Comparison of ENCODE assay signal across 1 cellular context in the genomic region with DNA sequence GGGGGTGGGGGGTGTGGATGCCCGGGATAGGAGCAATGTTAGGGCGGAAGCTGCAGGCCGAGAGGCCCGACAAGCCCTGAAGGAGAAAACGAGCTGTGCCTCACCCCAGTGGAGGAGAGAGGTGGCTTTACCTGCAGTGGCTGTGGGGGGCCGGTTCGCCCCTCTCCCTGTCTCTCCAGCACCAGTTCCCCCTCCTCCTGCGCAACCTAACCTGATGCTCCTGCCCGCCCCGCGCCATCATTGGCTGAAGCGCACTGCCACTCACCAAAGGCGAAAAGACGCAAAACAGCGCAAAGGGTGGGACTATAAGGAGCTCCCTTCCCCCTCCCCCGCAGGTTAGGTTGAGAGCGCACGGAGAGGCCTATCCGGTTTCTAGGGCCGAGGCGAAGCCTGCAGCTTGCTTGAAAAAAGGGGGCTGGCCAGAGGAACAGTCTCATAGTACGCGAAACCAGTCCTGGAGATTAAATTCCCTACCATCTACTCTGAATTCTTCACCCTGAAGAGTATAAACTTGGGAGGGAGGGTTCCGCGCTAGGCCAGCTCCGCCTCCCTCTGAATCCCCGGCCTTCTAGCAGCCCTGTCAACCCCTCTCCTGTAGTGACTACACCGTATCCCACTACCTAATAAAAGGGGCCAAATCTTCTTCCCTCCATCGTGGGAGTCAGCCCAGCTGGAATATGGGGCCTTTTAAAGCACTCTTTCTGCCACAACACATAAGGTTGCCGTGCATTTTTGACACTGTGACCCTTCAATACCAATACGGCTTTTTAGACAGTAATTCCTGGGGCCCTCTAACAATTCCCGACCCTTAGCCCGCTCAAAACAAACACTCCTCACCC.
A peak's percentile ranks its signal among the peaks of the same experiment; 100 is the strongest.
TF ChIP-seq lines count a peak whose summit lies in the region.

No MANE protein-coding gene starts in this region.

TF ChIP-seq in HepG2, 621 proteins besides CTCF, POLR2A, EP300 and RAD21 (continued from another document and continues in another):
- TF ChIP-seq, protein P1, sequence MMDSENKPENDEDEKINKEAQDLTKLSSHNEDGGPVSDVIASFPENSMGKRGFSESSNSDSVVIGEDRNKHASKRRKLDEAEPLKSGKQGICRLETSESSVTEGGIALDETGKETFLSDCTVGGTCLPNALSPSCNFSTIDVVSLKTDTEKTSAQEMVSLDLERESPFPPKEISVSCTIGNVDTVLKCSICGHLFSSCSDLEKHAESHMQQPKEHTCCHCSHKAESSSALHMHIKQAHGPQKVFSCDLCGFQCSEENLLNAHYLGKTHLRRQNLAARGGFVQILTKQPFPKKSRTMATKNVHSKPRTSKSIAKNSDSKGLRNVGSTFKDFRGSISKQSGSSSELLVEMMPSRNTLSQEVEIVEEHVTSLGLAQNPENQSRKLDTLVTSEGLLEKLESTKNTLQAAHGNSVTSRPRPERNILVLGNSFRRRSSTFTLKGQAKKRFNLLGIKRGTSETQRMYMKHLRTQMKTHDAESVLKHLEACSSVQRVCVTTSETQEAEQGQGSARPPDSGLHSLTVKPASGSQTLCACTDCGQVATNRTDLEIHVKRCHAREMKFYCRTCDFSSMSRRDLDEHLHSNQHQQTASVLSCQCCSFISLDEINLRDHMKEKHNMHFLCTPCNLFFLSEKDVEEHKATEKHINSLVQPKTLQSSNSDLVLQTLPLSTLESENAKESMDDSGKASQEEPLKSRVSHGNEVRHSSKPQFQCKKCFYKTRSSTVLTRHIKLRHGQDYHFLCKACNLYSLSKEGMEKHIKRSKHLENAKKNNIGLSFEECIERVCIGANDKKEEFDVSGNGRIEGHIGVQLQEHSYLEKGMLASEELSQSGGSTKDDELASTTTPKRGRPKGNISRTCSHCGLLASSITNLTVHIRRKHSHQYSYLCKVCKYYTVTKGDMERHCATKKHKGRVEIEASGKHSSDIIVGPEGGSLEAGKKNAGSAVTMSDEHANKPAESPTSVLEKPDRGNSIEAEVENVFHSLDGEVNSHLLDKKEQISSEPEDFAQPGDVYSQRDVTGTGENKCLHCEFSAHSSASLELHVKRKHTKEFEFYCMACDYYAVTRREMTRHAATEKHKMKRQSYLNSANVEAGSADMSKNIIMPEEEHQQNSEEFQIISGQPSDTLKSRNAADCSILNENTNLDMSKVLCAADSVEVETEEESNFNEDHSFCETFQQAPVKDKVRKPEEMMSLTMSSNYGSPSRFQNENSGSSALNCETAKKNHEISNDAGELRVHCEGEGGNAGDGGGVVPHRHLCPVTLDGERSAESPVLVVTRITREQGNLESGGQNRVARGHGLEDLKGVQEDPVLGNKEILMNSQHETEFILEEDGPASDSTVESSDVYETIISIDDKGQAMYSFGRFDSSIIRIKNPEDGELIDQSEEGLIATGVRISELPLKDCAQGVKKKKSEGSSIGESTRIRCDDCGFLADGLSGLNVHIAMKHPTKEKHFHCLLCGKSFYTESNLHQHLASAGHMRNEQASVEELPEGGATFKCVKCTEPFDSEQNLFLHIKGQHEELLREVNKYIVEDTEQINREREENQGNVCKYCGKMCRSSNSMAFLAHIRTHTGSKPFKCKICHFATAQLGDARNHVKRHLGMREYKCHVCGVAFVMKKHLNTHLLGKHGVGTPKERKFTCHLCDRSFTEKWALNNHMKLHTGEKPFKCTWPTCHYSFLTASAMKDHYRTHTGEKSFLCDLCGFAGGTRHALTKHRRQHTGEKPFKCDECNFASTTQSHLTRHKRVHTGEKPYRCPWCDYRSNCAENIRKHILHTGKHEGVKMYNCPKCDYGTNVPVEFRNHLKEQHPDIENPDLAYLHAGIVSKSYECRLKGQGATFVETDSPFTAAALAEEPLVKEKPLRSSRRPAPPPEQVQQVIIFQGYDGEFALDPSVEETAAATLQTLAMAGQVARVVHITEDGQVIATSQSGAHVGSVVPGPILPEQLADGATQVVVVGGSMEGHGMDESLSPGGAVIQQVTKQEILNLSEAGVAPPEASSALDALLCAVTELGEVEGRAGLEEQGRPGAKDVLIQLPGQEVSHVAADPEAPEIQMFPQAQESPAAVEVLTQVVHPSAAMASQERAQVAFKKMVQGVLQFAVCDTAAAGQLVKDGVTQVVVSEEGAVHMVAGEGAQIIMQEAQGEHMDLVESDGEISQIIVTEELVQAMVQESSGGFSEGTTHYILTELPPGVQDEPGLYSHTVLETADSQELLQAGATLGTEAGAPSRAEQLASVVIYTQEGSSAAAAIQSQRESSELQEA (CRISPR knock-in tag; IDR thresholded peaks at IDR 0.05; ENCODE audit: not compliant biosample characterization) = peak; percentile 59
- TF ChIP-seq EHMT2 (IDR thresholded peaks at IDR 0.05; ENCODE audit: borderline replicate concordance, low read depth, low read length) = no peak
- no peak for TF ChIP-seq ATAD3A (CRISPR knock-in tag; IDR thresholded peaks at IDR 0.05)
- TF ChIP-seq, protein P2, sequence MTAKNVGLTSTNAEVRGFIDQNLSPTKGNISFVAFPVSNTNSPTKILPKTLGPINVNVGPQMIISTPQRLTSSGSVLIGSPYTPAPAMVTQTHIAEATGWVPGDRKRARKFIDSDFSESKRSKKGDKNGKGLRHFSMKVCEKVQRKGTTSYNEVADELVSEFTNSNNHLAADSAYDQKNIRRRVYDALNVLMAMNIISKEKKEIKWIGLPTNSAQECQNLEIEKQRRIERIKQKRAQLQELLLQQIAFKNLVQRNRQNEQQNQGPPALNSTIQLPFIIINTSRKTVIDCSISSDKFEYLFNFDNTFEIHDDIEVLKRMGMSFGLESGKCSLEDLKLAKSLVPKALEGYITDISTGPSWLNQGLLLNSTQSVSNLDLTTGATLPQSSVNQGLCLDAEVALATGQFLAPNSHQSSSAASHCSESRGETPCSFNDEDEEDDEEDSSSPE (CRISPR knock-in tag; IDR thresholded peaks at IDR 0.05) = peak; percentile 86
- TF ChIP-seq, protein P3, sequence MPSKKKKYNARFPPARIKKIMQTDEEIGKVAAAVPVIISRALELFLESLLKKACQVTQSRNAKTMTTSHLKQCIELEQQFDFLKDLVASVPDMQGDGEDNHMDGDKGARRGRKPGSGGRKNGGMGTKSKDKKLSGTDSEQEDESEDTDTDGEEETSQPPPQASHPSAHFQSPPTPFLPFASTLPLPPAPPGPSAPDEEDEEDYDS (CRISPR knock-in tag; IDR thresholded peaks at IDR 0.05) = peak; percentile 94
- TF ChIP-seq ZNF850 (CRISPR knock-in tag; conservative IDR thresholded peaks at IDR 0.05) = no peak
- TF ChIP-seq SPEN (CRISPR knock-in tag; IDR thresholded peaks at IDR 0.05; ENCODE audit: low read depth) = peak; percentile 100
- TF ChIP-seq, protein P4, sequence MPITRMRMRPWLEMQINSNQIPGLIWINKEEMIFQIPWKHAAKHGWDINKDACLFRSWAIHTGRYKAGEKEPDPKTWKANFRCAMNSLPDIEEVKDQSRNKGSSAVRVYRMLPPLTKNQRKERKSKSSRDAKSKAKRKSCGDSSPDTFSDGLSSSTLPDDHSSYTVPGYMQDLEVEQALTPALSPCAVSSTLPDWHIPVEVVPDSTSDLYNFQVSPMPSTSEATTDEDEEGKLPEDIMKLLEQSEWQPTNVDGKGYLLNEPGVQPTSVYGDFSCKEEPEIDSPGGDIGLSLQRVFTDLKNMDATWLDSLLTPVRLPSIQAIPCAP (CRISPR knock-in tag; IDR thresholded peaks at IDR 0.05; ENCODE audit: low read depth) = no peak; the same call in 1 of the 2 replicates
- TF ChIP-seq ZNF207 (IDR thresholded peaks at IDR 0.05; ENCODE audit: borderline replicate concordance) = no peak
- TF ChIP-seq SNAPC2 (CRISPR knock-in tag; IDR thresholded peaks at IDR 0.05) = no peak
- TF ChIP-seq FOXP1 (IDR thresholded peaks at IDR 0.05) = no peak
- peak; percentile 52; the same call in 1 of the 2 replicates for TF ChIP-seq FOXP1 (CRISPR knock-in tag; IDR thresholded peaks at IDR 0.05)
- no peak for TF ChIP-seq ZNF775 (CRISPR knock-in tag; IDR thresholded peaks at IDR 0.05; ENCODE audit: borderline replicate concordance)
- TF ChIP-seq ERF (CRISPR knock-in tag; IDR thresholded peaks at IDR 0.05) = peak; percentile 98
- no peak for TF ChIP-seq ZNF256 (CRISPR knock-in tag; conservative IDR thresholded peaks at IDR 0.05)
- TF ChIP-seq ZNF136 (CRISPR knock-in tag; IDR thresholded peaks at IDR 0.05; ENCODE audit: low read depth) = no peak
- peak; percentile 78; the same call in 1 of the 2 replicates for TF ChIP-seq RFXANK (CRISPR knock-in tag; IDR thresholded peaks at IDR 0.05)
- TF ChIP-seq NFATC3 (CRISPR knock-in tag; IDR thresholded peaks at IDR 0.05) = no peak
- TF ChIP-seq MEIS1 (CRISPR knock-in tag; IDR thresholded peaks at IDR 0.05; ENCODE audit: borderline replicate concordance) = no peak; the same call in 1 of the 2 replicates
- TF ChIP-seq, protein P5, sequence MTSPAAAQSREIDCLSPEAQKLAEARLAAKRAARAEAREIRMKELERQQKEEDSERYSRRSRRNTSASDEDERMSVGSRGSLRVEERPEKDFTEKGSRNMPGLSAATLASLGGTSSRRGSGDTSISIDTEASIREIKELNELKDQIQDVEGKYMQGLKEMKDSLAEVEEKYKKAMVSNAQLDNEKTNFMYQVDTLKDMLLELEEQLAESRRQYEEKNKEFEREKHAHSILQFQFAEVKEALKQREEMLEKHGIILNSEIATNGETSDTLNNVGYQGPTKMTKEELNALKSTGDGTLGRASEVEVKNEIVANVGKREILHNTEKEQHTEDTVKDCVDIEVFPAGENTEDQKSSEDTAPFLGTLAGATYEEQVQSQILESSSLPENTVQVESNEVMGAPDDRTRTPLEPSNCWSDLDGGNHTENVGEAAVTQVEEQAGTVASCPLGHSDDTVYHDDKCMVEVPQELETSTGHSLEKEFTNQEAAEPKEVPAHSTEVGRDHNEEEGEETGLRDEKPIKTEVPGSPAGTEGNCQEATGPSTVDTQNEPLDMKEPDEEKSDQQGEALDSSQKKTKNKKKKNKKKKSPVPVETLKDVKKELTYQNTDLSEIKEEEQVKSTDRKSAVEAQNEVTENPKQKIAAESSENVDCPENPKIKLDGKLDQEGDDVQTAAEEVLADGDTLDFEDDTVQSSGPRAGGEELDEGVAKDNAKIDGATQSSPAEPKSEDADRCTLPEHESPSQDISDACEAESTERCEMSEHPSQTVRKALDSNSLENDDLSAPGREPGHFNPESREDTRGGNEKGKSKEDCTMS (CRISPR knock-in tag; conservative IDR thresholded peaks at IDR 0.05) = no peak; the same call in 1 of the 2 replicates
- TF ChIP-seq ZSCAN25 (CRISPR knock-in tag; IDR thresholded peaks at IDR 0.05) = peak; percentile 27; the same call in 1 of the 2 replicates
- peak; percentile 38 for TF ChIP-seq SKI (IDR thresholded peaks at IDR 0.05; ENCODE audit: partially characterized antibody)
- TF ChIP-seq ELF3 (CRISPR knock-in tag; IDR thresholded peaks at IDR 0.05) = peak; percentile 91
- TF ChIP-seq, protein P6, sequence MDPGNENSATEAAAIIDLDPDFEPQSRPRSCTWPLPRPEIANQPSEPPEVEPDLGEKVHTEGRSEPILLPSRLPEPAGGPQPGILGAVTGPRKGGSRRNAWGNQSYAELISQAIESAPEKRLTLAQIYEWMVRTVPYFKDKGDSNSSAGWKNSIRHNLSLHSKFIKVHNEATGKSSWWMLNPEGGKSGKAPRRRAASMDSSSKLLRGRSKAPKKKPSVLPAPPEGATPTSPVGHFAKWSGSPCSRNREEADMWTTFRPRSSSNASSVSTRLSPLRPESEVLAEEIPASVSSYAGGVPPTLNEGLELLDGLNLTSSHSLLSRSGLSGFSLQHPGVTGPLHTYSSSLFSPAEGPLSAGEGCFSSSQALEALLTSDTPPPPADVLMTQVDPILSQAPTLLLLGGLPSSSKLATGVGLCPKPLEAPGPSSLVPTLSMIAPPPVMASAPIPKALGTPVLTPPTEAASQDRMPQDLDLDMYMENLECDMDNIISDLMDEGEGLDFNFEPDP (CRISPR knock-in tag; conservative IDR thresholded peaks at IDR 0.05) = no peak
- 0 out of 2 replicates have a peak, but pooled peaks have one; percentile 31 for TF ChIP-seq ZNF678 (CRISPR knock-in tag; IDR thresholded peaks at IDR 0.05)
- TF ChIP-seq, protein P7, sequence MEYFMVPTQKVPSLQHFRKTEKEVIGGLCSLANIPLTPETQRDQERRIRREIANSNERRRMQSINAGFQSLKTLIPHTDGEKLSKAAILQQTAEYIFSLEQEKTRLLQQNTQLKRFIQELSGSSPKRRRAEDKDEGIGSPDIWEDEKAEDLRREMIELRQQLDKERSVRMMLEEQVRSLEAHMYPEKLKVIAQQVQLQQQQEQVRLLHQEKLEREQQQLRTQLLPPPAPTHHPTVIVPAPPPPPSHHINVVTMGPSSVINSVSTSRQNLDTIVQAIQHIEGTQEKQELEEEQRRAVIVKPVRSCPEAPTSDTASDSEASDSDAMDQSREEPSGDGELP (IDR thresholded peaks at IDR 0.05; ENCODE audit: borderline replicate concordance, low read depth) = no peak
- TF ChIP-seq, protein P8, sequence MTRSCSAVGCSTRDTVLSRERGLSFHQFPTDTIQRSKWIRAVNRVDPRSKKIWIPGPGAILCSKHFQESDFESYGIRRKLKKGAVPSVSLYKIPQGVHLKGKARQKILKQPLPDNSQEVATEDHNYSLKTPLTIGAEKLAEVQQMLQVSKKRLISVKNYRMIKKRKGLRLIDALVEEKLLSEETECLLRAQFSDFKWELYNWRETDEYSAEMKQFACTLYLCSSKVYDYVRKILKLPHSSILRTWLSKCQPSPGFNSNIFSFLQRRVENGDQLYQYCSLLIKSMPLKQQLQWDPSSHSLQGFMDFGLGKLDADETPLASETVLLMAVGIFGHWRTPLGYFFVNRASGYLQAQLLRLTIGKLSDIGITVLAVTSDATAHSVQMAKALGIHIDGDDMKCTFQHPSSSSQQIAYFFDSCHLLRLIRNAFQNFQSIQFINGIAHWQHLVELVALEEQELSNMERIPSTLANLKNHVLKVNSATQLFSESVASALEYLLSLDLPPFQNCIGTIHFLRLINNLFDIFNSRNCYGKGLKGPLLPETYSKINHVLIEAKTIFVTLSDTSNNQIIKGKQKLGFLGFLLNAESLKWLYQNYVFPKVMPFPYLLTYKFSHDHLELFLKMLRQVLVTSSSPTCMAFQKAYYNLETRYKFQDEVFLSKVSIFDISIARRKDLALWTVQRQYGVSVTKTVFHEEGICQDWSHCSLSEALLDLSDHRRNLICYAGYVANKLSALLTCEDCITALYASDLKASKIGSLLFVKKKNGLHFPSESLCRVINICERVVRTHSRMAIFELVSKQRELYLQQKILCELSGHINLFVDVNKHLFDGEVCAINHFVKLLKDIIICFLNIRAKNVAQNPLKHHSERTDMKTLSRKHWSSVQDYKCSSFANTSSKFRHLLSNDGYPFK (CRISPR knock-in tag; IDR thresholded peaks at IDR 0.05; ENCODE audit: borderline replicate concordance) = peak; percentile 91
- TF ChIP-seq, protein P9, sequence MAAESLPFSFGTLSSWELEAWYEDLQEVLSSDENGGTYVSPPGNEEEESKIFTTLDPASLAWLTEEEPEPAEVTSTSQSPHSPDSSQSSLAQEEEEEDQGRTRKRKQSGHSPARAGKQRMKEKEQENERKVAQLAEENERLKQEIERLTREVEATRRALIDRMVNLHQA (CRISPR knock-in tag; IDR thresholded peaks at IDR 0.05) = no peak
- no peak for TF ChIP-seq ZNF703 (CRISPR knock-in tag; IDR thresholded peaks at IDR 0.05; ENCODE audit: borderline replicate concordance)
- TF ChIP-seq XRCC5 (optimal IDR thresholded peaks at IDR 0.05; ENCODE audit: low read length) = peak; percentile 99
- TF ChIP-seq FOXK2 (IDR thresholded peaks at IDR 0.05) = no peak
- TF ChIP-seq GPN1 (CRISPR knock-in tag; IDR thresholded peaks at IDR 0.05; ENCODE audit: borderline replicate concordance) = no peak
- no peak for TF ChIP-seq ZNF720 (CRISPR knock-in tag; IDR thresholded peaks at IDR 0.05)
- TF ChIP-seq CHD2 (IDR thresholded peaks at IDR 0.05; ENCODE audit: low read depth, low read length) = peak; percentile 90
